12 cellular contexts compared by ENCODE assay signal in genomic region chr7:22255834-22256233, GRCh38.
A peak's percentile ranks its signal among the peaks of the same experiment; 100 is the strongest.
DNase-seq lines count a peak whose midpoint lies in the region; ATAC-seq and TF ChIP-seq lines count a peak whose summit lies in the region.
"Had no signal": no experiment of that assay in that cellular context is flagged by ENCODE, and none has a peak within 500 bp of the region (broad histone marks: within the 10 kb centered on the region; RNA-seq: fewer than 3 reads in every experiment).

No MANE protein-coding gene starts in this region.

- peaks cover 9% of the 10 kb centered on the region for H3K4me1 Mint-ChIP-seq in activated naive CD8-positive, alpha-beta T cell treated with anti-CD3 and anti-CD28 coated beads, Interleukin-2, amount 50 U/mL, for 24 hours

- no peak overlapping the region for H3K27ac ChIP-seq in lower lobe of right lung
- H3K27ac ChIP-seq in upper lobe of right lung, result no peak overlapping the region
- no peak overlapping the region for H3K27ac ChIP-seq in right atrium auricular region
- H3K27ac ChIP-seq: breast epithelium, Peyer's patch had no signal

- no peaks in the 10 kb centered on the region for H3K36me3 Mint-ChIP-seq in activated naive CD8-positive, alpha-beta T cell treated with anti-CD3 and anti-CD28 coated beads, Interleukin-2, amount 50 U/mL, for 24 hours (ENCODE audit: low read depth)

- H3K4me3 Mint-ChIP-seq in activated naive CD8-positive, alpha-beta T cell treated with anti-CD3 and anti-CD28 coated beads, Interleukin-2, amount 50 U/mL, for 24 hours, result no peak overlapping the region

- H3K36me3 ChIP-seq in lower lobe of right lung, result no peaks in the 10 kb centered on the region
- no peaks in the 10 kb centered on the region for H3K36me3 ChIP-seq in upper lobe of right lung
- no peaks in the 10 kb centered on the region for H3K36me3 ChIP-seq in right atrium auricular region
- H3K36me3 ChIP-seq: breast epithelium had no signal

- H3K9me3 ChIP-seq in lower lobe of right lung (no peaks in the 10 kb centered on the region), upper lobe of right lung (no peaks in the 10 kb centered on the region), right atrium auricular region (no peaks in the 10 kb centered on the region)
- H3K9me3 ChIP-seq: breast epithelium, Peyer's patch had no signal

- peak; percentile 27 for DNase-seq in stimulated activated CD4-positive, alpha-beta T cell treated with anti-CD3 and anti-CD28 coated beads, Interleukin-15, amount 100 ng/mL, for 24 hours
- no peak for DNase-seq in stimulated activated CD4-positive, alpha-beta T cell treated with anti-CD3 and anti-CD28 coated beads, Interleukin-2, amount 100 ng/mL, for 48 hours
- DNase-seq in activated naive CD8-positive, alpha-beta T cell treated with anti-CD3 and anti-CD28 coated beads, Interleukin-2, amount 50 U/mL, for 24 hours, result no peak
- DNase-seq in lower lobe of right lung, result no peak
- no peak for DNase-seq in upper lobe of right lung
- DNase-seq in right atrium auricular region (ENCODE audit: low spot score), result no peak
- DNase-seq: activated naive CD4-positive, alpha-beta T cell treated with anti-CD3 and anti-CD28 coated beads, Interleukin-2, amount 50 U/mL, for 16 hours; AML-193; Peyer's patch had no signal

- H3K27me3 ChIP-seq in lower lobe of right lung (ENCODE audit: low read depth), result no peaks in the 10 kb centered on the region
- no peaks in the 10 kb centered on the region for H3K27me3 ChIP-seq in upper lobe of right lung
- H3K27me3 ChIP-seq in right atrium auricular region, result no peaks in the 10 kb centered on the region
- H3K27me3 ChIP-seq: breast epithelium, Peyer's patch had no signal

- no peak for TF ChIP-seq CTCF in lower lobe of right lung (IDR thresholded peaks at IDR 0.05)
- no peak for TF ChIP-seq CTCF in upper lobe of right lung (IDR thresholded peaks at IDR 0.05)
- no peak for TF ChIP-seq CTCF in right atrium auricular region (IDR thresholded peaks at IDR 0.05)

- no peak overlapping the region for H3K27ac Mint-ChIP-seq in activated naive CD8-positive, alpha-beta T cell treated with anti-CD3 and anti-CD28 coated beads, Interleukin-2, amount 50 U/mL, for 24 hours

- H3K9me3 Mint-ChIP-seq in activated naive CD8-positive, alpha-beta T cell treated with anti-CD3 and anti-CD28 coated beads, Interleukin-2, amount 50 U/mL, for 24 hours, result no peaks in the 10 kb centered on the region

- ATAC-seq in activated naive CD8-positive, alpha-beta T cell treated with anti-CD3 and anti-CD28 coated beads, Interleukin-2, amount 50 U/mL, for 24 hours, result peak; percentile 59
- peak; percentile 27 to 71 for ATAC-seq in lower lobe of right lung
- ATAC-seq in upper lobe of right lung, result peak; percentile 67
- no peak for ATAC-seq in GM19467 (IDR thresholded peaks at IDR 0.05; ENCODE audit: unreplicated experiment)
- no peak for ATAC-seq in HG03175 (IDR thresholded peaks at IDR 0.05; ENCODE audit: unreplicated experiment)

- intact Hi-C loops in lower lobe of right lung (cut with DNase I) (no loop called here), upper lobe of right lung (cut with DNase I) (loop anchor here (10.0 kb wide), 1 partner anchor 141 kb away; no protein-coding TSS in a partner anchor)

- H3K4me3 ChIP-seq in lower lobe of right lung (no peak overlapping the region), upper lobe of right lung (no peak overlapping the region), right atrium auricular region (no peak overlapping the region)
- H3K4me3 ChIP-seq: breast epithelium, Peyer's patch had no signal

- peaks cover 4% of the 10 kb centered on the region for H3K4me1 ChIP-seq in lower lobe of right lung
- peaks cover 15% of the 10 kb centered on the region for H3K4me1 ChIP-seq in upper lobe of right lung
- no peaks in the 10 kb centered on the region for H3K4me1 ChIP-seq in right atrium auricular region
- H3K4me1 ChIP-seq: breast epithelium, Peyer's patch had no signal

- peaks cover 3% of the 10 kb centered on the region for H3K27me3 Mint-ChIP-seq in activated naive CD8-positive, alpha-beta T cell treated with anti-CD3 and anti-CD28 coated beads, Interleukin-2, amount 50 U/mL, for 24 hours

Comparison
In these comparisons a context has a peak if more than half of its experiments do, and no peak if none do; other contexts are left out.
1. ATAC-seq: peak in activated naive CD8-positive, alpha-beta T cell treated with anti-CD3 and anti-CD28 coated beads, Interleukin-2, amount 50 U/mL, for 24 hours (single experiment), lower lobe of right lung (2 of 2) and upper lobe of right lung (single experiment); none in GM19467 (single experiment) and HG03175 (single experiment).